Comparison of ENCODE assay signal across 25 cellular contexts in the genomic region with DNA sequence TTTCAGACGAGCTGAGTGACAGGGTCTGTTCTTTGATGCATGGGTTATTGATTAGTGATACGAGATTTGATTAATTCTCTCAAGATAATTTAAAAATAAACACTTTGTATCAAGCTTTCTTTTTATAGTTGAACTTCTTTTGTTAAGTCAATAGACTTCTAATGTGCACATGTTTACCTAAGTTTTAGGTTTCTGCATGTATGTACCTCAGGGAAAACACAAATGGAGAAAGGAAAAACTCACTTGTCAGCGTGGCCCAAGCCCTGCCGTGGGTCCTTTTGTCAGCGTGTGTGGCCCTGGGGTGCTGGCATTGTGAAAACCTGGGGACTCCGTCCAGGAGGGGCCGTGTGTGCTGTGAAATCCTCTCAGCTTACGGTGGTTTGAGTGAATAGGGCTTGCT.
"Had no signal": no experiment of that assay in that cellular context is flagged by ENCODE, and none has a peak within 500 bp of the region (broad histone marks: within the 10 kb centered on the region; RNA-seq: fewer than 3 reads in every experiment).

No MANE protein-coding gene starts in this region.

- ATAC-seq: left colon; left lung; lower lobe of right lung; naive thymus-derived CD8-positive, alpha-beta T cell; sciatic nerve; stimulated activated effector memory CD8-positive, alpha-beta T cell treated with anti-CD3 and anti-CD28 coated beads, Interleukin-12 subunit alpha, Interleukin-12 subunit beta, amount 100 ng/mL, for 72 hours; upper lobe of right lung had no signal

- H3K4me1 ChIP-seq: left lung, lower lobe of right lung, parathyroid adenoma, right atrium auricular region, suprapubic skin, tibial artery, upper lobe of right lung had no signal

- H3K9me3 ChIP-seq: left lung, lower lobe of right lung, neutrophil, right atrium auricular region, suprapubic skin, thoracic aorta, tibial artery, upper lobe of right lung had no signal

- H3K9ac ChIP-seq: parathyroid adenoma had no signal

- DNase-seq: hypothalamus; immature natural killer cell; kidney; left colon; left lung; lower lobe of right lung; mammary epithelial cell; mesenchymal stem cell; naive thymus-derived CD8-positive, alpha-beta T cell; occipital lobe; stimulated activated CD4-positive, alpha-beta T cell treated with anti-CD3 and anti-CD28 coated beads, Interleukin-12 subunit alpha, Interleukin-12 subunit beta, amount 100 ng/mL, for 4 hours; stimulated activated CD4-positive, alpha-beta T cell treated with anti-CD3 and anti-CD28 coated beads, Interleukin-15, amount 100 ng/mL, for 24 hours; stimulated activated CD4-positive, alpha-beta T cell treated with anti-CD3 and anti-CD28 coated beads, Interleukin-4, amount 100 ng/mL, for 24 hours; stimulated activated naive CD4-positive, alpha-beta T cell; tibial artery; trophoblast cell; upper lobe of right lung had no signal

- H3K27me3 ChIP-seq: left lung, neutrophil, right atrium auricular region, suprapubic skin, tibial artery, upper lobe of right lung had no signal

- H3K36me3 ChIP-seq: left lung, lower lobe of right lung, neutrophil, right atrium auricular region, suprapubic skin, thoracic aorta, tibial artery, upper lobe of right lung had no signal

- H3K4me3 ChIP-seq: left lung, lower lobe of right lung, right atrium auricular region, skin epidermis, suprapubic skin, thoracic aorta, tibial artery, upper lobe of right lung had no signal

- H3K27ac ChIP-seq: left lung, lower lobe of right lung, neutrophil, parathyroid adenoma, right atrium auricular region, skin epidermis, suprapubic skin, thoracic aorta, tibial artery, upper lobe of right lung had no signal

- H2AFZ ChIP-seq: parathyroid adenoma had no signal
